17 cellular contexts compared by ENCODE assay signal in the genomic region with DNA sequence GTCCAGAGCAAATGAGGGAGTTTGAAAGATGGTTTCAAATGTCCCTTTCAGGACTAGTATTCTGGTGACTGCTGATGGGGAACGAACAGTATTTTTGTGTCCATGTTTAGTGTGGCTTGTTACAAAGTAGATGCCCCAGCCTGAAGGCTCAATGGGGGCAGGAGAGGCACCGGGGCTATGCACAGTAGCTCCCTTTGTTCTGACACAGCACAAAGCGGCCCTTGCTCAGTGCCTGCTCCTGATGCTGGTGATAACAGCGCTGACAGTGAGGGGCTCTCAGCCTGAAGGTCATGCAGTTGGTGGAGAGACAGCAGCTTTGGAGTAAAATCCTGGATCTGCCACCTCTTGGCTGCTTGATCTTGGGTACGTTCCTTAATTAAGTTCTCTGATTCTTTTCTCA.
"Had no signal": no experiment of that assay in that cellular context is flagged by ENCODE, and none has a peak within 500 bp of the region (broad histone marks: within the 10 kb centered on the region; RNA-seq: fewer than 3 reads in every experiment).

No MANE protein-coding gene starts in this region.

- FAIRE-seq: colon had no signal

- H3K9me3 ChIP-seq: gastrocnemius medialis, mucosa of descending colon, right lobe of liver, thoracic aorta, transverse colon had no signal

- H3K36me3 ChIP-seq: esophagus muscularis mucosa, gastrocnemius medialis, right lobe of liver, thoracic aorta, transverse colon had no signal

- H3K27me3 ChIP-seq: esophagus muscularis mucosa, gastrocnemius medialis, hepatocyte, right lobe of liver, transverse colon had no signal

- H3K4me3 ChIP-seq: esophagus muscularis mucosa, gastrocnemius medialis, hepatocyte, lung, mucosa of descending colon, right lobe of liver, thoracic aorta, transverse colon had no signal

- H3K27ac ChIP-seq: epithelial cell of prostate, esophagus muscularis mucosa, gastrocnemius medialis, hepatocyte, right lobe of liver, thoracic aorta, transverse colon had no signal

- H3K79me2 ChIP-seq: hepatocyte had no signal

- H3K4me1 ChIP-seq: right lobe of liver, transverse colon had no signal

- DNase-seq: effector memory CD8-positive, alpha-beta T cell; gastrocnemius medialis; left colon; left ventricle myocardium superior; mucosa of descending colon; naive thymus-derived CD8-positive, alpha-beta T cell; right lobe of liver; stimulated activated CD4-positive, alpha-beta T cell treated with anti-CD3 and anti-CD28 coated beads, Interleukin-4, amount 100 ng/mL, for 1 hour; stimulated activated CD8-positive, alpha-beta memory T cell treated with anti-CD3 and anti-CD28 coated beads, Interleukin-4, amount 100 ng/mL, for 48 hours; stimulated activated naive CD8-positive, alpha-beta T cell treated with anti-CD3 and anti-CD28 coated beads, Interleukin-15, Interleukin-2, amounts not matched to agents 100 U/mL and 50 U/mL, for 24 hours; transverse colon had no signal

- H3K4me2 ChIP-seq: hepatocyte had no signal
